16 cellular contexts compared by ENCODE assay signal in genomic region chr18:22839488-22839930, GRCh38.
DNase-seq lines count a peak whose midpoint lies in the region; ATAC-seq and TF ChIP-seq lines count a peak whose summit lies in the region.
"Had no signal": no experiment of that assay in that cellular context is flagged by ENCODE, and none has a peak within 500 bp of the region (broad histone marks: within the 10 kb centered on the region; RNA-seq: fewer than 3 reads in every experiment).

No MANE protein-coding gene starts in this region.

- peaks cover 19% of the 10 kb centered on the region for H3F3A ChIP-seq in GM23248 (ENCODE audit: insufficient read depth)

- H3K9ac ChIP-seq in GM23248: no peak overlapping the region
- H3K9ac ChIP-seq: BLaER1 had no signal

- peak; percentile 77 for ATAC-seq in activated CD4-positive, alpha-beta T cell treated with anti-CD3 and anti-CD28 coated beads for 36 hours
- peak; percentile 57 for ATAC-seq in stimulated activated effector memory CD8-positive, alpha-beta T cell treated with anti-CD3 and anti-CD28 coated beads, Interleukin-12 subunit alpha, Interleukin-12 subunit beta, amount 100 ng/mL, for 72 hours
- ATAC-seq in HG03457 (IDR thresholded peaks at IDR 0.05; ENCODE audit: unreplicated experiment) (no peak), heart left ventricle (no peak), GM19324 (IDR thresholded peaks at IDR 0.05; ENCODE audit: low FRiP score, unreplicated experiment) (no peak)

- no peaks in the 10 kb centered on the region for H3K4me1 Mint-ChIP-seq in activated CD4-positive, alpha-beta T cell treated with anti-CD3 and anti-CD28 coated beads for 36 hours
- H3K4me1 Mint-ChIP-seq in activated CD4-positive, alpha-beta T cell treated with anti-CD3 and anti-CD28 coated beads, Interleukin-2, amount 10 ng/mL, durations not matched to agents 7 days and 5 days: no peaks in the 10 kb centered on the region
- H3K4me1 Mint-ChIP-seq in stimulated activated effector memory CD8-positive, alpha-beta T cell treated with anti-CD3 and anti-CD28 coated beads, Interleukin-12 subunit alpha, Interleukin-12 subunit beta, amount 100 ng/mL, for 72 hours: no peaks in the 10 kb centered on the region
- H3K4me1 Mint-ChIP-seq: T-cell had no signal

- peak overlapping the region; percentile 33 for H2AFZ ChIP-seq in GM23248

- H3K4me2 ChIP-seq in GM23248 (ENCODE audit: unreplicated experiment): no peak overlapping the region
- H3K4me2 ChIP-seq: BLaER1 had no signal

- in situ Hi-C loops in GM23248 (cut with MboI): no loop called here

- H3K27ac Mint-ChIP-seq in activated CD4-positive, alpha-beta T cell treated with anti-CD3 and anti-CD28 coated beads for 36 hours: no peak overlapping the region
- H3K27ac Mint-ChIP-seq in activated CD4-positive, alpha-beta T cell treated with anti-CD3 and anti-CD28 coated beads, Interleukin-2, amount 10 ng/mL, durations not matched to agents 7 days and 5 days: no peak overlapping the region
- H3K27ac Mint-ChIP-seq in stimulated activated effector memory CD8-positive, alpha-beta T cell treated with anti-CD3 and anti-CD28 coated beads, Interleukin-12 subunit alpha, Interleukin-12 subunit beta, amount 100 ng/mL, for 72 hours: no peak overlapping the region
- H3K27ac Mint-ChIP-seq: dendritic cell treated with granulocyte-macrophage colony-stimulating factor and Interleukin-4, amounts not matched to agents 40 ng/mL and 50 ng/mL, for 4 days; T-cell had no signal

- no peaks in the 10 kb centered on the region for H3K36me3 Mint-ChIP-seq in activated CD4-positive, alpha-beta T cell treated with anti-CD3 and anti-CD28 coated beads for 36 hours (ENCODE audit: low read depth)
- no peaks in the 10 kb centered on the region for H3K36me3 Mint-ChIP-seq in activated CD4-positive, alpha-beta T cell treated with anti-CD3 and anti-CD28 coated beads, Interleukin-2, amount 10 ng/mL, durations not matched to agents 7 days and 5 days (ENCODE audit: low read depth)
- no peaks in the 10 kb centered on the region for H3K36me3 Mint-ChIP-seq in stimulated activated effector memory CD8-positive, alpha-beta T cell treated with anti-CD3 and anti-CD28 coated beads, Interleukin-12 subunit alpha, Interleukin-12 subunit beta, amount 100 ng/mL, for 72 hours
- H3K36me3 Mint-ChIP-seq: T-cell had no signal

- H3K9me2 ChIP-seq in GM23248 (ENCODE audit: insufficient read depth): no peaks in the 10 kb centered on the region

- H3K36me3 ChIP-seq in GM23248 (ENCODE audit: low read depth) (no peaks in the 10 kb centered on the region), WERI-Rb-1 (no peaks in the 10 kb centered on the region), heart left ventricle (no peaks in the 10 kb centered on the region)
- H3K36me3 ChIP-seq: BLaER1, MG63, thoracic aorta had no signal

- H3K27me3 Mint-ChIP-seq in activated CD4-positive, alpha-beta T cell treated with anti-CD3 and anti-CD28 coated beads for 36 hours: no peaks in the 10 kb centered on the region
- H3K27me3 Mint-ChIP-seq in activated CD4-positive, alpha-beta T cell treated with anti-CD3 and anti-CD28 coated beads, Interleukin-2, amount 10 ng/mL, durations not matched to agents 7 days and 5 days: peaks cover 10% of the 10 kb centered on the region
- H3K27me3 Mint-ChIP-seq: dendritic cell treated with granulocyte-macrophage colony-stimulating factor and Interleukin-4, amounts not matched to agents 40 ng/mL and 50 ng/mL, for 4 days had no signal

- no peak overlapping the region for H3K4me3 Mint-ChIP-seq in activated CD4-positive, alpha-beta T cell treated with anti-CD3 and anti-CD28 coated beads for 36 hours
- no peak overlapping the region for H3K4me3 Mint-ChIP-seq in activated CD4-positive, alpha-beta T cell treated with anti-CD3 and anti-CD28 coated beads, Interleukin-2, amount 10 ng/mL, durations not matched to agents 7 days and 5 days
- no peak overlapping the region for H3K4me3 Mint-ChIP-seq in stimulated activated effector memory CD8-positive, alpha-beta T cell treated with anti-CD3 and anti-CD28 coated beads, Interleukin-12 subunit alpha, Interleukin-12 subunit beta, amount 100 ng/mL, for 72 hours
- H3K4me3 Mint-ChIP-seq: dendritic cell treated with granulocyte-macrophage colony-stimulating factor and Interleukin-4, amounts not matched to agents 40 ng/mL and 50 ng/mL, for 4 days; T-cell had no signal

- H3K27me3 ChIP-seq in GM23248 (replicated peaks; ENCODE audit: insufficient read depth) (no peaks in the 10 kb centered on the region), WERI-Rb-1 (ENCODE audit: insufficient read depth, low read depth, severe bottlenecking) (no peaks in the 10 kb centered on the region), heart left ventricle (peaks cover 0 to 4% (median 0%) of the 10 kb centered on the region in 9 donors)
- H3K27me3 ChIP-seq: BLaER1, MG63 had no signal

- no peak overlapping the region for H3K27ac ChIP-seq in GM23248
- no peak overlapping the region for H3K27ac ChIP-seq in WERI-Rb-1
- no peak overlapping the region for H3K27ac ChIP-seq in heart left ventricle
- H3K27ac ChIP-seq: BLaER1, thoracic aorta had no signal

- intact Hi-C loops in activated CD4-positive, alpha-beta T cell treated with anti-CD3 and anti-CD28 coated beads for 36 hours (cut with DNase I, micrococcal nuclease): loop anchor here in 1 of 2 experiments (10.0 kb wide), 1 partner anchor 135 kb away; no protein-coding TSS in a partner anchor
- intact Hi-C loops in heart left ventricle (cut with DNase I): no loop called here

- no peaks in the 10 kb centered on the region for H3K9me3 Mint-ChIP-seq in activated CD4-positive, alpha-beta T cell treated with anti-CD3 and anti-CD28 coated beads for 36 hours (ENCODE audit: low read depth)
- no peaks in the 10 kb centered on the region for H3K9me3 Mint-ChIP-seq in activated CD4-positive, alpha-beta T cell treated with anti-CD3 and anti-CD28 coated beads, Interleukin-2, amount 10 ng/mL, durations not matched to agents 7 days and 5 days
- no peaks in the 10 kb centered on the region for H3K9me3 Mint-ChIP-seq in stimulated activated effector memory CD8-positive, alpha-beta T cell treated with anti-CD3 and anti-CD28 coated beads, Interleukin-12 subunit alpha, Interleukin-12 subunit beta, amount 100 ng/mL, for 72 hours
- H3K9me3 Mint-ChIP-seq: dendritic cell treated with granulocyte-macrophage colony-stimulating factor and Interleukin-4, amounts not matched to agents 40 ng/mL and 50 ng/mL, for 4 days; T-cell had no signal

- TF ChIP-seq POLR2A in heart left ventricle (IDR thresholded peaks at IDR 0.05): no peak

- no peaks in the 10 kb centered on the region for H3K79me2 ChIP-seq in GM23248 (ENCODE audit: insufficient read depth)

- CTCF ChIA-PET in activated CD4-positive, alpha-beta T cell treated with anti-CD3 and anti-CD28 coated beads for 36 hours (lab: Charles Lee): interaction anchor here (0.5 to 2.2 kb wide), 5 partner anchors 8 to 1557 kb away, joined by 3 to 7 read pairs (median 3); no protein-coding TSS in a partner anchor
- CTCF ChIA-PET in activated CD4-positive, alpha-beta T cell treated with anti-CD3 and anti-CD28 coated beads, Interleukin-2, amount 10 ng/mL, durations not matched to agents 7 days and 5 days (lab: Charles Lee): interaction anchor here (0.9 to 1.5 kb wide), 2 partner anchors 19 to 40 kb away, joined by 3 to 4 read pairs; no protein-coding TSS in a partner anchor

- H3K9me3 ChIP-seq in GM23248 (ENCODE audit: low read depth) (no peaks in the 10 kb centered on the region), WERI-Rb-1 (ENCODE audit: severe bottlenecking) (no peaks in the 10 kb centered on the region), heart left ventricle (no peaks in the 10 kb centered on the region)
- H3K9me3 ChIP-seq: BLaER1, MG63, thoracic aorta had no signal

- H3K4me3 ChIP-seq in GM23248: no peak overlapping the region
- H3K4me3 ChIP-seq in WERI-Rb-1 (ENCODE audit: low read depth, low read length): no peak overlapping the region
- no peak overlapping the region for H3K4me3 ChIP-seq in heart left ventricle
- H3K4me3 ChIP-seq: BLaER1, MG63, thoracic aorta had no signal

- H3K4me1 ChIP-seq in GM23248 (ENCODE audit: insufficient read depth): peaks cover 44% of the 10 kb centered on the region
- H3K4me1 ChIP-seq in heart left ventricle: peaks cover 0 to 6% (median 0%) of the 10 kb centered on the region in 12 donors
- H3K4me1 ChIP-seq: BLaER1 had no signal

- 97 to 98% methylated on average over 2 of the region's 2 CpGs for WGBS in GM23248 (ENCODE audit: low coverage in 1 of 2, low lambda C conversion rate in 2 of 2, missing lambda C conversion rate in 2 of 2), 2 experiments
- WGBS in heart left ventricle, 4 donors: 67 to 78% (median 74%) methylated on average over 2 of the region's 2 CpGs

- TF ChIP-seq CTCF in WERI-Rb-1 (IDR thresholded peaks at IDR 0.05; ENCODE audit: low read depth, low read length) (no peak), heart left ventricle (IDR thresholded peaks at IDR 0.05) (no peak)

- POLR2A ChIA-PET in activated CD4-positive, alpha-beta T cell treated with anti-CD3 and anti-CD28 coated beads for 36 hours (lab: Charles Lee): no interaction called here
- POLR2A ChIA-PET in activated CD4-positive, alpha-beta T cell treated with anti-CD3 and anti-CD28 coated beads, Interleukin-2, amount 10 ng/mL, durations not matched to agents 7 days and 5 days (lab: Charles Lee): no interaction called here

- DNase-seq in activated CD4-positive, alpha-beta T cell treated with anti-CD3 and anti-CD28 coated beads for 36 hours: no peak
- DNase-seq in activated CD4-positive, alpha-beta T cell treated with anti-CD3 and anti-CD28 coated beads, Interleukin-2, amount 10 ng/mL, durations not matched to agents 7 days and 5 days: no peak
- DNase-seq in GM23248: no peak
- DNase-seq in WERI-Rb-1: peak; percentile 36
- no peak for DNase-seq in stimulated activated effector memory CD8-positive, alpha-beta T cell treated with anti-CD3 and anti-CD28 coated beads, Interleukin-12 subunit alpha, Interleukin-12 subunit beta, amount 100 ng/mL, for 72 hours (ENCODE audit: low spot score in 2 of 2)
- no peak for DNase-seq in heart left ventricle
- DNase-seq: 8988T, MG63, midbrain, SHP77, T-cell had no signal

- no peaks in the 10 kb centered on the region for H4K20me1 ChIP-seq in GM23248 (ENCODE audit: insufficient read depth)
- H4K20me1 ChIP-seq: BLaER1 had no signal

Comparison
In these comparisons a context has a peak if more than half of its experiments do, and no peak if none do; other contexts are left out.
1. ATAC-seq: peak in activated CD4-positive, alpha-beta T cell treated with anti-CD3 and anti-CD28 coated beads for 36 hours (single experiment) and stimulated activated effector memory CD8-positive, alpha-beta T cell treated with anti-CD3 and anti-CD28 coated beads, Interleukin-12 subunit alpha, Interleukin-12 subunit beta, amount 100 ng/mL, for 72 hours (single experiment); none in HG03457 (single experiment), heart left ventricle (0 of 4) and GM19324 (single experiment).